ENCODE assay signal across 1 cellular context in genomic region chr1:153728305-153729066, GRCh38.
TF ChIP-seq lines count a peak whose summit lies in the region.

No MANE protein-coding gene starts in this region.

TF ChIP-seq in IMR-90, 13 proteins besides CTCF, POLR2A, EP300 and RAD21 (continued from another document):
- TF ChIP-seq USF2 (IDR thresholded peaks at IDR 0.05; ENCODE audit: low read depth, low read length): no peak
- no peak for TF ChIP-seq FOS (IDR thresholded peaks at IDR 0.05; ENCODE audit: low read depth, low read length)
